In genomic region chr13:40230833-40231266, GRCh38 we compare ENCODE assay signal across 10 cellular contexts.
DNase-seq lines count a peak whose midpoint lies in the region; ATAC-seq and TF ChIP-seq lines count a peak whose summit lies in the region.
"Had no signal": no experiment of that assay in that cellular context is flagged by ENCODE, and none has a peak within 500 bp of the region (broad histone marks: within the 10 kb centered on the region; RNA-seq: fewer than 3 reads in every experiment).

No MANE protein-coding gene starts in this region.

- no peak for TF ChIP-seq RAD21 in SK-N-SH (IDR thresholded peaks at IDR 0.05; ENCODE audit: low read length)

- CTCF ChIA-PET in SK-N-SH (lab: Yijun Ruan, JAX) = no interaction called here

- H3K9me2 ChIP-seq in SK-N-SH = no peaks in the 10 kb centered on the region

- H3K9me3 ChIP-seq in SK-N-SH (no peaks in the 10 kb centered on the region), skeletal muscle satellite cell (replicated peaks; ENCODE audit: low read length) (no peaks in the 10 kb centered on the region), WERI-Rb-1 (ENCODE audit: severe bottlenecking) (no peaks in the 10 kb centered on the region)

- no peaks in the 10 kb centered on the region for H3K36me3 ChIP-seq in SK-N-SH (replicated peaks in 1 of 2; ENCODE audit: control insufficient read depth in 1 of 2, insufficient read depth in 2 of 2, low read length in 1 of 2)
- no peaks in the 10 kb centered on the region for H3K36me3 ChIP-seq in skeletal muscle satellite cell (ENCODE audit: insufficient read depth, low read length)
- H3K36me3 ChIP-seq in WERI-Rb-1 = no peaks in the 10 kb centered on the region

- H3K4me3 ChIP-seq in SK-N-SH (ENCODE audit: low read depth in 2 of 2, low read length in 1 of 2) = no peak overlapping the region
- no peak overlapping the region for H3K4me3 ChIP-seq in foreskin fibroblast (ENCODE audit: low read depth in 1 of 2, low read length in 2 of 2)
- H3K4me3 ChIP-seq in skeletal muscle satellite cell (ENCODE audit: low read length) = no peak overlapping the region
- H3K4me3 ChIP-seq in WERI-Rb-1 (ENCODE audit: low read depth, low read length) = no peak overlapping the region

- H3K4me2 ChIP-seq in SK-N-SH (0 out of 2 replicates have a peak overlapping the region, but pooled peaks have one; percentile 41), skeletal muscle satellite cell (ENCODE audit: low read length) (no peak overlapping the region)

- TF ChIP-seq CTCF in SK-N-SH (IDR thresholded peaks at IDR 0.05) (no peak), foreskin fibroblast (IDR thresholded peaks at IDR 0.05; ENCODE audit: low read depth, low read length) (no peak), WERI-Rb-1 (IDR thresholded peaks at IDR 0.05; ENCODE audit: low read depth, low read length) (no peak)

- peaks cover 14% of the 10 kb centered on the region for H3F3A ChIP-seq in SK-N-SH (replicated peaks; ENCODE audit: insufficient read depth)

- DNase-seq in HCEC 1CT (peak; percentile 7), SK-N-SH (no peak), foreskin fibroblast (peak; percentile 41 to 69), WERI-Rb-1 (no peak)
- DNase-seq: DMS53, NCI-H2029 had no signal

- H2AFZ ChIP-seq in SK-N-SH (ENCODE audit: low read depth) = peak overlapping the region; percentile 43; the same call in 1 of the 2 replicates

- WGBS in SK-N-SH (ENCODE audit: low lambda C conversion rate) = 13% methylated on average over 3 of the region's 3 CpGs

- no peaks in the 10 kb centered on the region for H3K27me3 ChIP-seq in SK-N-SH (ENCODE audit: insufficient read depth)
- no peaks in the 10 kb centered on the region for H3K27me3 ChIP-seq in skeletal muscle satellite cell (ENCODE audit: control insufficient read depth, insufficient read depth, low read length)
- H3K27me3 ChIP-seq in WERI-Rb-1 (ENCODE audit: insufficient read depth, low read depth, severe bottlenecking) = no peaks in the 10 kb centered on the region

- POLR2A ChIA-PET in SK-N-SH (lab: Yijun Ruan, JAX) = no interaction called here

- H3K9ac ChIP-seq in SK-N-SH (no peak overlapping the region), skeletal muscle satellite cell (ENCODE audit: low read depth, low read length) (peak overlapping the region; percentile 27)

- H3K27ac ChIP-seq in SK-N-SH (ENCODE audit: low read depth in 2 of 2, low read length in 1 of 2) (peak overlapping the region; percentile 60 to 70; a peak in 3 of 4 replicates), WERI-Rb-1 (no peak overlapping the region)

- no peaks in the 10 kb centered on the region for H3K79me2 ChIP-seq in SK-N-SH (ENCODE audit: insufficient read depth)

- H4K20me1 ChIP-seq in SK-N-SH (ENCODE audit: insufficient read depth) = no peaks in the 10 kb centered on the region

- ATAC-seq in GM21825 (IDR thresholded peaks at IDR 0.05; ENCODE audit: unreplicated experiment) (no peak), GM21528 (IDR thresholded peaks at IDR 0.05; ENCODE audit: low FRiP score, unreplicated experiment) (no peak), HG02981 (IDR thresholded peaks at IDR 0.05; ENCODE audit: unreplicated experiment) (no peak)

- TF ChIP-seq EP300 in SK-N-SH (IDR thresholded peaks at IDR 0.05; ENCODE audit: borderline replicate concordance in 1 of 2, low read depth in 1 of 2, low read length in 1 of 2) = peak in 1 of 2 experiments; percentile 41; a peak in 2 of 4 replicates

- H3K4me1 ChIP-seq in SK-N-SH (ENCODE audit: control insufficient read depth in 1 of 2, insufficient read depth in 2 of 2, low read depth in 1 of 2, low read length in 1 of 2) = no peaks in the 10 kb centered on the region; a peak in 2 of 4 replicates
- peaks cover 44% of the 10 kb centered on the region for H3K4me1 ChIP-seq in skeletal muscle satellite cell (ENCODE audit: control insufficient read depth, insufficient read depth, low read length)

TF ChIP-seq in SK-N-SH, 30 proteins besides CTCF, POLR2A, EP300 and RAD21 (continues in another document):
- no peak for TF ChIP-seq GABPA (IDR thresholded peaks at IDR 0.05; ENCODE audit: low read depth)
- no peak for TF ChIP-seq ZBTB33 (IDR thresholded peaks at IDR 0.05; ENCODE audit: borderline replicate concordance, low read depth)
- peak; percentile 81 for TF ChIP-seq PBX3 (IDR thresholded peaks at IDR 0.05)
- no peak for TF ChIP-seq ELF1 (IDR thresholded peaks at IDR 0.05)
- TF ChIP-seq YY1 (IDR thresholded peaks at IDR 0.05; ENCODE audit: low read depth) = no peak
- no peak for TF ChIP-seq REST (IDR thresholded peaks at IDR 0.05; ENCODE audit: low read depth, low read length)
- TF ChIP-seq POLR2AphosphoS5 (IDR thresholded peaks at IDR 0.05; ENCODE audit: low read depth, low read length) = peak; percentile 45; the same call in 1 of the 2 replicates
- TF ChIP-seq FOXM1 (IDR thresholded peaks at IDR 0.05; ENCODE audit: low read depth) = 0 out of 2 replicates have a peak, but pooled peaks have one; percentile 20
- TF ChIP-seq FOXJ3 (CRISPR knock-in tag; IDR thresholded peaks at IDR 0.05) = no peak
- TF ChIP-seq FOSL2 (IDR thresholded peaks at IDR 0.05; ENCODE audit: borderline replicate concordance, low read depth) = peak; percentile 55; the same call in 1 of the 2 replicates
- TF ChIP-seq CHD2 (IDR thresholded peaks at IDR 0.05; ENCODE audit: low read length, partially characterized antibody) = no peak
- peak; percentile 58; the same call in 1 of the 2 replicates for TF ChIP-seq TEAD4 (IDR thresholded peaks at IDR 0.05; ENCODE audit: borderline replicate concordance, insufficient read depth)
- TF ChIP-seq RFX5 (IDR thresholded peaks at IDR 0.05; ENCODE audit: low read length) = no peak
- TF ChIP-seq MEF2A (IDR thresholded peaks at IDR 0.05; ENCODE audit: borderline replicate concordance, low read depth) = no peak; the same call in 1 of the 2 replicates
- no peak for TF ChIP-seq RCOR1 (IDR thresholded peaks at IDR 0.05; ENCODE audit: low read length)
- TF ChIP-seq TAF1 (IDR thresholded peaks at IDR 0.05; ENCODE audit: borderline replicate concordance, low read depth, low read length) = no peak
- TF ChIP-seq IRF3 (IDR thresholded peaks at IDR 0.05; ENCODE audit: low read depth, low read length) = no peak
- no peak for TF ChIP-seq GATA2 (CRISPR knock-in tag; IDR thresholded peaks at IDR 0.05)
- no peak for TF ChIP-seq MXI1 (IDR thresholded peaks at IDR 0.05; ENCODE audit: low read depth, low read length)

Comparison
In these comparisons a context has a peak if more than half of its experiments do, and no peak if none do; other contexts are left out.
1. DNase-seq: peak in HCEC 1CT (single experiment) and foreskin fibroblast (2 of 2); none in SK-N-SH (single experiment) and WERI-Rb-1 (single experiment).